Comparison of ENCODE assay signal across 1 cellular context in genomic region chr1:23555949-23556640, GRCh38.
TF ChIP-seq lines count a peak whose summit lies in the region.

No MANE protein-coding gene starts in this region.

TF ChIP-seq in GM23338, 12 proteins besides CTCF, POLR2A, EP300 and RAD21 (continued from another document):
- TF ChIP-seq, protein P1, sequence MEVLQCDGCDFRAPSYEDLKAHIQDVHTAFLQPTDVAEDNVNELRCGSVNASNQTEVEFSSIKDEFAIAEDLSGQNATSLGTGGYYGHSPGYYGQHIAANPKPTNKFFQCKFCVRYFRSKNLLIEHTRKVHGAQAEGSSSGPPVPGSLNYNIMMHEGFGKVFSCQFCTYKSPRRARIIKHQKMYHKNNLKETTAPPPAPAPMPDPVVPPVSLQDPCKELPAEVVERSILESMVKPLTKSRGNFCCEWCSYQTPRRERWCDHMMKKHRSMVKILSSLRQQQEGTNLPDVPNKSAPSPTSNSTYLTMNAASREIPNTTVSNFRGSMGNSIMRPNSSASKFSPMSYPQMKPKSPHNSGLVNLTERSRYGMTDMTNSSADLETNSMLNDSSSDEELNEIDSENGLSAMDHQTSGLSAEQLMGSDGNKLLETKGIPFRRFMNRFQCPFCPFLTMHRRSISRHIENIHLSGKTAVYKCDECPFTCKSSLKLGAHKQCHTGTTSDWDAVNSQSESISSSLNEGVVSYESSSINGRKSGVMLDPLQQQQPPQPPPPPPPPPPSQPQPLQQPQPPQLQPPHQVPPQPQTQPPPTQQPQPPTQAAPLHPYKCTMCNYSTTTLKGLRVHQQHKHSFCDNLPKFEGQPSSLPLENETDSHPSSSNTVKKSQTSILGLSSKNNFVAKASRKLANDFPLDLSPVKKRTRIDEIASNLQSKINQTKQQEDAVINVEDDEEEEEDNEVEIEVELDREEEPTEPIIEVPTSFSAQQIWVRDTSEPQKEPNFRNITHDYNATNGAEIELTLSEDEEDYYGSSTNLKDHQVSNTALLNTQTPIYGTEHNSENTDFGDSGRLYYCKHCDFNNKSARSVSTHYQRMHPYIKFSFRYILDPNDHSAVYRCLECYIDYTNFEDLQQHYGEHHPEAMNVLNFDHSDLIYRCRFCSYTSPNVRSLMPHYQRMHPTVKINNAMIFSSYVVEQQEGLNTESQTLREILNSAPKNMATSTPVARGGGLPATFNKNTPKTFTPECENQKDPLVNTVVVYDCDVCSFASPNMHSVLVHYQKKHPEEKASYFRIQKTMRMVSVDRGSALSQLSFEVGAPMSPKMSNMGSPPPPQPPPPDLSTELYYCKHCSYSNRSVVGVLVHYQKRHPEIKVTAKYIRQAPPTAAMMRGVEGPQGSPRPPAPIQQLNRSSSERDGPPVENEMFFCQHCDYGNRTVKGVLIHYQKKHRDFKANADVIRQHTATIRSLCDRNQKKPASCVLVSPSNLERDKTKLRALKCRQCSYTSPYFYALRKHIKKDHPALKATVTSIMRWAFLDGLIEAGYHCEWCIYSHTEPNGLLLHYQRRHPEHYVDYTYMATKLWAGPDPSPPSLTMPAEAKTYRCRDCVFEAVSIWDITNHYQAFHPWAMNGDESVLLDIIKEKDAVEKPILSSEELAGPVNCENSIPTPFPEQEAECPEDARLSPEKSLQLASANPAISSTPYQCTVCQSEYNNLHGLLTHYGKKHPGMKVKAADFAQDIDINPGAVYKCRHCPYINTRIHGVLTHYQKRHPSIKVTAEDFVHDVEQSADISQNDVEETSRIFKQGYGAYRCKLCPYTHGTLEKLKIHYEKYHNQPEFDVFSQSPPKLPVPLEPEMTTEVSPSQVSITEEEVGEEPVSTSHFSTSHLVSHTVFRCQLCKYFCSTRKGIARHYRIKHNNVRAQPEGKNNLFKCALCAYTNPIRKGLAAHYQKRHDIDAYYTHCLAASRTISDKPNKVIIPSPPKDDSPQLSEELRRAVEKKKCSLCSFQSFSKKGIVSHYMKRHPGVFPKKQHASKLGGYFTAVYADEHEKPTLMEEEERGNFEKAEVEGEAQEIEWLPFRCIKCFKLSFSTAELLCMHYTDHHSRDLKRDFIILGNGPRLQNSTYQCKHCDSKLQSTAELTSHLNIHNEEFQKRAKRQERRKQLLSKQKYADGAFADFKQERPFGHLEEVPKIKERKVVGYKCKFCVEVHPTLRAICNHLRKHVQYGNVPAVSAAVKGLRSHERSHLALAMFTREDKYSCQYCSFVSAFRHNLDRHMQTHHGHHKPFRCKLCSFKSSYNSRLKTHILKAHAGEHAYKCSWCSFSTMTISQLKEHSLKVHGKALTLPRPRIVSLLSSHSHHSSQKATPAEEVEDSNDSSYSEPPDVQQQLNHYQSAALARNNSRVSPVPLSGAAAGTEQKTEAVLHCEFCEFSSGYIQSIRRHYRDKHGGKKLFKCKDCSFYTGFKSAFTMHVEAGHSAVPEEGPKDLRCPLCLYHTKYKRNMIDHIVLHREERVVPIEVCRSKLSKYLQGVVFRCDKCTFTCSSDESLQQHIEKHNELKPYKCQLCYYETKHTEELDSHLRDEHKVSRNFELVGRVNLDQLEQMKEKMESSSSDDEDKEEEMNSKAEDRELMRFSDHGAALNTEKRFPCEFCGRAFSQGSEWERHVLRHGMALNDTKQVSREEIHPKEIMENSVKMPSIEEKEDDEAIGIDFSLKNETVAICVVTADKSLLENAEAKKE (CRISPR knock-in tag; IDR thresholded peaks at IDR 0.05) = peak; percentile 60; the same call in 1 of the 2 replicates
- TF ChIP-seq NANOG (IDR thresholded peaks at IDR 0.05; ENCODE audit: borderline replicate concordance) (peak; percentile 97), JUNB (IDR thresholded peaks at IDR 0.05; ENCODE audit: unreplicated experiment) (no peak), ZNF331 (CRISPR knock-in tag; IDR thresholded peaks at IDR 0.05; ENCODE audit: low read depth) (no peak), ZNF114 (CRISPR knock-in tag; IDR thresholded peaks at IDR 0.05) (no peak), STAT1 (IDR thresholded peaks at IDR 0.05; ENCODE audit: unreplicated experiment) (no peak), ETS1 (IDR thresholded peaks at IDR 0.05) (peak; percentile 42; the same call in 1 of the 2 replicates)
